8 cellular contexts compared by ENCODE assay signal in genomic region chr9:98118640-98119601, GRCh38. TPM values are rescaled to one million over a fixed set of nuclear protein-coding genes. Genes with fewer than 3 reads are reported as not detected.
DNase-seq lines count a peak whose midpoint lies in the region; ATAC-seq, FAIRE-seq and TF ChIP-seq lines count a peak whose summit lies in the region.

A gene with protein sequence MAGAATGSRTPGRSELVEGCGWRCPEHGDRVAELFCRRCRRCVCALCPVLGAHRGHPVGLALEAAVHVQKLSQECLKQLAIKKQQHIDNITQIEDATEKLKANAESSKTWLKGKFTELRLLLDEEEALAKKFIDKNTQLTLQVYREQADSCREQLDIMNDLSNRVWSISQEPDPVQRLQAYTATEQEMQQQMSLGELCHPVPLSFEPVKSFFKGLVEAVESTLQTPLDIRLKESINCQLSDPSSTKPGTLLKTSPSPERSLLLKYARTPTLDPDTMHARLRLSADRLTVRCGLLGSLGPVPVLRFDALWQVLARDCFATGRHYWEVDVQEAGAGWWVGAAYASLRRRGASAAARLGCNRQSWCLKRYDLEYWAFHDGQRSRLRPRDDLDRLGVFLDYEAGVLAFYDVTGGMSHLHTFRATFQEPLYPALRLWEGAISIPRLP (minus strand): TSS chr9:98119222. CDS start chr9:98119188, 34 bp downstream.

- H3K27me3 ChIP-seq in mononuclear cell (ENCODE audit: insufficient read depth, low read length) = no peaks in the 10 kb centered on the region

- no peaks in the 10 kb centered on the region for H3K9me3 ChIP-seq in mononuclear cell (ENCODE audit: low read depth, low read length)

- intact Hi-C loops in activated CD8-positive, alpha-beta T cell treated with anti-CD3 and anti-CD28 coated beads for 36 hours (cut with micrococcal nuclease) = loop anchor here (5.0 kb wide), 1 partner anchor 73 kb away; the partner anchor contains the start of gene CORO2A

- DNase-seq in 8988T (peak; percentile 89), GM18507 (ENCODE audit: extremely low spot score, insufficient read length, low read depth) (peak; percentile 57), NCI-H510A (lab: John Stamatoyannopoulos, UW) (peak; percentile 47), endothelial cell (ENCODE audit: low spot score) (peak; percentile 45)
- DNase-seq in activated CD8-positive, alpha-beta T cell treated with anti-CD3 and anti-CD28 coated beads for 36 hours = peak; percentile 72
- peak; percentile 47 for DNase-seq in stimulated activated naive B cell treated with anti-CD40 and anti-IgM and Interleukin-4, amounts not matched to agents 10 μg/mL and 1 μg/mL and 100 μg/mL, for 72 hours

- no peak for TF ChIP-seq CTCF in activated CD8-positive, alpha-beta T cell treated with anti-CD3 and anti-CD28 coated beads for 36 hours (IDR thresholded peaks at IDR 0.05)
- TF ChIP-seq CTCF in endothelial cell (IDR thresholded peaks at IDR 0.05; ENCODE audit: unreplicated experiment) = no peak

- CTCF ChIA-PET in activated CD8-positive, alpha-beta T cell treated with anti-CD3 and anti-CD28 coated beads for 36 hours (lab: Charles Lee) = interaction anchor here (0.6 to 3.8 kb wide), 26 partner anchors 10 to 195 kb away, joined by 3 to 22 read pairs (median 6); partner anchors contain the start of genes CORO2A and TBC1D2

- H3K4me1 ChIP-seq in mononuclear cell (ENCODE audit: insufficient read depth, low read length) = peaks cover 52% of the 10 kb centered on the region

- ATAC-seq in HG03025 (IDR thresholded peaks at IDR 0.05; ENCODE audit: low FRiP score, unreplicated experiment) = peak; percentile 61
- ATAC-seq in activated CD8-positive, alpha-beta T cell treated with anti-CD3 and anti-CD28 coated beads for 36 hours = peak; percentile 54
- ATAC-seq in stimulated activated naive B cell treated with anti-CD40 and anti-IgM and Interleukin-4, amounts not matched to agents 10 μg/mL and 1 μg/mL and 100 μg/mL, for 72 hours (replicated peaks) = peak; percentile 76

- H3K9me3 Mint-ChIP-seq in activated CD8-positive, alpha-beta T cell treated with anti-CD3 and anti-CD28 coated beads for 36 hours = no peaks in the 10 kb centered on the region
- no peaks in the 10 kb centered on the region for H3K9me3 Mint-ChIP-seq in endothelial cell (ENCODE audit: unreplicated experiment)
- H3K9me3 Mint-ChIP-seq in stimulated activated naive B cell treated with anti-CD40 and anti-IgM and Interleukin-4, amounts not matched to agents 10 μg/mL and 1 μg/mL and 100 μg/mL, for 72 hours = no peaks in the 10 kb centered on the region

- peaks cover 16% of the 10 kb centered on the region for H3K36me3 Mint-ChIP-seq in activated CD8-positive, alpha-beta T cell treated with anti-CD3 and anti-CD28 coated beads for 36 hours (ENCODE audit: low read depth)
- no peaks in the 10 kb centered on the region for H3K36me3 Mint-ChIP-seq in endothelial cell (ENCODE audit: low read depth, unreplicated experiment)
- H3K36me3 Mint-ChIP-seq in stimulated activated naive B cell treated with anti-CD40 and anti-IgM and Interleukin-4, amounts not matched to agents 10 μg/mL and 1 μg/mL and 100 μg/mL, for 72 hours = peaks cover 0 to 3% of the 10 kb centered on the region in 2 donors

- peak; percentile 73 for FAIRE-seq in GM18507 (lab: Jason Lieb, UNC)

- no peaks in the 10 kb centered on the region for H3K27me3 Mint-ChIP-seq in activated CD8-positive, alpha-beta T cell treated with anti-CD3 and anti-CD28 coated beads for 36 hours
- H3K27me3 Mint-ChIP-seq in endothelial cell (ENCODE audit: unreplicated experiment) = peaks cover 2% of the 10 kb centered on the region
- no peaks in the 10 kb centered on the region for H3K27me3 Mint-ChIP-seq in stimulated activated naive B cell treated with anti-CD40 and anti-IgM and Interleukin-4, amounts not matched to agents 10 μg/mL and 1 μg/mL and 100 μg/mL, for 72 hours

- H3K4me3 Mint-ChIP-seq in activated CD8-positive, alpha-beta T cell treated with anti-CD3 and anti-CD28 coated beads for 36 hours = peak within 1 kb of the TSS; percentile 80
- H3K4me3 Mint-ChIP-seq in endothelial cell (ENCODE audit: unreplicated experiment) = peak within 1 kb of the TSS; percentile 85
- H3K4me3 Mint-ChIP-seq in stimulated activated naive B cell treated with anti-CD40 and anti-IgM and Interleukin-4, amounts not matched to agents 10 μg/mL and 1 μg/mL and 100 μg/mL, for 72 hours = peak within 1 kb of the TSS; percentile 94 to 98

- POLR2A ChIA-PET in activated CD8-positive, alpha-beta T cell treated with anti-CD3 and anti-CD28 coated beads for 36 hours (lab: Charles Lee) = interaction anchor here (0.6 to 5.3 kb wide), 19 partner anchors 10 to 487 kb away, joined by 3 to 26 read pairs (median 6); partner anchors contain the start of genes CORO2A, TBC1D2 and TRMO

- H3K27ac Mint-ChIP-seq in activated CD8-positive, alpha-beta T cell treated with anti-CD3 and anti-CD28 coated beads for 36 hours = peak within 1 kb of the TSS; percentile 94
- H3K27ac Mint-ChIP-seq in endothelial cell (ENCODE audit: unreplicated experiment) = no peak within 1 kb of the TSS
- H3K27ac Mint-ChIP-seq in stimulated activated naive B cell treated with anti-CD40 and anti-IgM and Interleukin-4, amounts not matched to agents 10 μg/mL and 1 μg/mL and 100 μg/mL, for 72 hours = peak within 1 kb of the TSS; percentile 95

- H3K4me1 Mint-ChIP-seq in activated CD8-positive, alpha-beta T cell treated with anti-CD3 and anti-CD28 coated beads for 36 hours (ENCODE audit: low read depth) = peaks cover 38% of the 10 kb centered on the region
- H3K4me1 Mint-ChIP-seq in endothelial cell (ENCODE audit: unreplicated experiment) = peaks cover 6% of the 10 kb centered on the region
- peaks cover 21 to 47% of the 10 kb centered on the region in 2 donors for H3K4me1 Mint-ChIP-seq in stimulated activated naive B cell treated with anti-CD40 and anti-IgM and Interleukin-4, amounts not matched to agents 10 μg/mL and 1 μg/mL and 100 μg/mL, for 72 hours

- peak within 1 kb of the TSS; percentile 83 for H3K4me3 ChIP-seq in mononuclear cell (ENCODE audit: low read length)

RNA-seq across cellular contexts. Expression of the gene that starts here (rescaled TPM):
- 10 to 100 TPM; 39.6 to 41.8 TPM for total RNA-seq in activated CD8-positive, alpha-beta T cell treated with anti-CD3 and anti-CD28 coated beads for 36 hours
- total RNA-seq in endothelial cell (ENCODE audit: unreplicated experiment) (0.97 TPM), mononuclear cell (16.4 TPM)

Comparison
In these comparisons a context has a peak if more than half of its experiments do, and no peak if none do; other contexts are left out.
1. Peak in every context shown above with its lines: DNase-seq, ATAC-seq and H3K4me3 ChIP-seq.
2. Peak in DNase-seq in endothelial cell; RNA of the gene not detected or under 1 TPM.